ENCODE assay signal across 12 cellular contexts in genomic region chr2:235232474-235233435, GRCh38.
"Had no signal": no experiment of that assay in that cellular context is flagged by ENCODE, and none has a peak within 500 bp of the region (broad histone marks: within the 10 kb centered on the region; RNA-seq: fewer than 3 reads in every experiment).

No MANE protein-coding gene starts in this region.

- DNase-seq: activated naive CD4-positive, alpha-beta T cell treated with anti-CD3 and anti-CD28 coated beads for 36 hours; dermis blood vessel endothelial cell; effector memory CD8-positive, alpha-beta T cell; hippocampal formation; mammary epithelial cell; naive thymus-derived CD4-positive, alpha-beta T cell; retina; stomach had no signal

- ATAC-seq: activated T-helper 17 cell treated with anti-CD3 and anti-CD28 coated beads, Interleukin-2, amount 50 U/mL, for 72 hours; effector memory CD8-positive, alpha-beta T cell; left lobe of liver; naive thymus-derived CD4-positive, alpha-beta T cell had no signal

- H3K36me3 ChIP-seq: ascending aorta, stomach, thoracic aorta had no signal

- H3K9me3 ChIP-seq: ascending aorta, stomach, thoracic aorta had no signal

- H3K4me3 ChIP-seq: ascending aorta, stomach, thoracic aorta had no signal

- H3K4me1 ChIP-seq: ascending aorta had no signal

- H3K27ac ChIP-seq: ascending aorta, stomach, thoracic aorta had no signal
